ENCODE assay signal across 27 cellular contexts in the genomic region with DNA sequence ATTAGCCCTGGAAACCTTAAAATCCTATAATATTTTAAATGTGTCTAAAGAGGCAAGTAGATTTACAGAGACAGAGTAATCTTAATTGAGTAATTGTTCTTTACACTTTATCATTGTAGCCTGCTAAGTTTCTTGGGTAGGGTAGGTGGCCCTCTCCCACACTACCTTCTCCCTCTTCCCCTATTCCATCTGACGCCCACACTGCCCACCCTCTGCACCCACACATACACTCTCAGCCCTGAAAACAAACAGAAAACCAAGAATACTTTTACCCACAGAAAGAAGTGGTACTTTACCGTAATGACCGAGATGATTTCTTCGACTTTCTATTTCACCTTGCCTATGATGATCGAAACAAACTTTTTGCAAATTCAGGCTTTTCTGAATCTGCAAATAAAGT.
"Had no signal": no experiment of that assay in that cellular context is flagged by ENCODE, and none has a peak within 500 bp of the region (broad histone marks: within the 10 kb centered on the region; RNA-seq: fewer than 3 reads in every experiment).

No MANE protein-coding gene starts in this region.

- H3K36me3 Mint-ChIP-seq: immature natural killer cell; mesothelial cell of epicardium; naive B cell; naive thymus-derived CD8-positive, alpha-beta T cell had no signal

- H3K36me3 ChIP-seq: colonic mucosa, esophagus squamous epithelium, gastrocnemius medialis, heart left ventricle, left lung, lower lobe of right lung had no signal

- H3K4me3 ChIP-seq: colonic mucosa, esophagus squamous epithelium, gastrocnemius medialis, heart left ventricle, hepatocyte, left lung, lower lobe of right lung, mucosa of descending colon had no signal

- H3K9me3 Mint-ChIP-seq: dendritic cell treated with granulocyte-macrophage colony-stimulating factor and Interleukin-4, amounts not matched to agents 40 ng/mL and 50 ng/mL, for 4 days; effector memory CD8-positive, alpha-beta T cell; endodermal cell; immature natural killer cell; mesothelial cell of epicardium; naive B cell; naive thymus-derived CD8-positive, alpha-beta T cell had no signal

- DNase-seq: colonic mucosa; cortex of kidney; effector CD8-positive, alpha-beta T cell; effector memory CD8-positive, alpha-beta T cell; endodermal cell; erythroblast; esophagus squamous epithelium; foreskin fibroblast; foreskin melanocyte; gastrocnemius medialis; heart left ventricle; immature natural killer cell; islet precursor cell; kidney; left cardiac atrium; left lung; left ventricle myocardium superior; lower lobe of right lung; mesenchymal stem cell; mucosa of descending colon; naive B cell; naive thymus-derived CD8-positive, alpha-beta T cell had no signal

- H3K79me2 ChIP-seq: hepatocyte had no signal

- H3K27ac ChIP-seq: colonic mucosa, epithelial cell of prostate, esophagus squamous epithelium, gastrocnemius medialis, heart left ventricle, hepatocyte, left lung, lower lobe of right lung had no signal

- H2AFZ ChIP-seq: hepatocyte had no signal

- H3K9me3 ChIP-seq: colonic mucosa, esophagus squamous epithelium, gastrocnemius medialis, heart left ventricle, left lung, lower lobe of right lung, mucosa of descending colon had no signal

- H3K4me2 ChIP-seq: hepatocyte had no signal

- H3K4me1 Mint-ChIP-seq: endodermal cell; immature natural killer cell; mesothelial cell of epicardium; naive B cell; naive thymus-derived CD8-positive, alpha-beta T cell had no signal

- H3K4me3 Mint-ChIP-seq: dendritic cell treated with granulocyte-macrophage colony-stimulating factor and Interleukin-4, amounts not matched to agents 40 ng/mL and 50 ng/mL, for 4 days; effector memory CD8-positive, alpha-beta T cell; endodermal cell; immature natural killer cell; mesothelial cell of epicardium; naive B cell; naive thymus-derived CD8-positive, alpha-beta T cell had no signal

- H3K4me1 ChIP-seq: colonic mucosa, esophagus squamous epithelium, gastrocnemius medialis, heart left ventricle, left lung, lower lobe of right lung had no signal

- H3K27ac Mint-ChIP-seq: dendritic cell treated with granulocyte-macrophage colony-stimulating factor and Interleukin-4, amounts not matched to agents 40 ng/mL and 50 ng/mL, for 4 days; effector memory CD8-positive, alpha-beta T cell; endodermal cell; immature natural killer cell; mesothelial cell of epicardium; naive thymus-derived CD8-positive, alpha-beta T cell had no signal

- H3K27me3 ChIP-seq: colonic mucosa, esophagus squamous epithelium, gastrocnemius medialis, left lung had no signal

- ATAC-seq: esophagus mucosa; gastrocnemius medialis; heart left ventricle; left cardiac atrium; left lung; left ventricle myocardium superior; naive thymus-derived CD8-positive, alpha-beta T cell had no signal
